14 cellular contexts compared by ENCODE assay signal in genomic region chr5:96093890-96094381, GRCh38.
DNase-seq lines count a peak whose midpoint lies in the region; FAIRE-seq and TF ChIP-seq lines count a peak whose summit lies in the region.
"Had no signal": no experiment of that assay in that cellular context is flagged by ENCODE, and none has a peak within 500 bp of the region (broad histone marks: within the 10 kb centered on the region; RNA-seq: fewer than 3 reads in every experiment).

No MANE protein-coding gene starts in this region.

- no peak for TF ChIP-seq POLR2A in H54 (IDR thresholded peaks at IDR 0.05; ENCODE audit: low read depth, low read length)

- no peaks in the 10 kb centered on the region for H3K4me1 Mint-ChIP-seq in mesothelial cell of epicardium
- H3K4me1 Mint-ChIP-seq: activated CD4-positive, alpha-beta T cell treated with anti-CD3 and anti-CD28 coated beads, Interleukin-2, amount 10 ng/mL, durations not matched to agents 24 days and 14 days; T-helper 17 cell had no signal

- no peaks in the 10 kb centered on the region for H3K9me3 ChIP-seq in BE2C
- H3K9me3 ChIP-seq: sigmoid colon had no signal

- TF ChIP-seq CTCF in RWPE1 (conservative IDR thresholded peaks at IDR 0.05; ENCODE audit: low read depth): no peak
- no peak for TF ChIP-seq CTCF in fibroblast of the aortic adventitia (IDR thresholded peaks at IDR 0.05; ENCODE audit: insufficient read depth, low read length)
- TF ChIP-seq CTCF in BE2C (IDR thresholded peaks at IDR 0.05; ENCODE audit: low read depth, low read length): no peak
- TF ChIP-seq CTCF in mesothelial cell of epicardium (IDR thresholded peaks at IDR 0.05; ENCODE audit: unreplicated experiment): no peak

- POLR2A ChIA-PET in RWPE1 (lab: Yijun Ruan, JAX; ENCODE audit: low non-redundant PET): interaction anchor here (1.1 kb wide), 1 partner anchor 133 kb away, joined by 4 read pairs; no protein-coding TSS in a partner anchor

- FAIRE-seq in H54 (lab: Jason Lieb, UNC): peak; percentile 62

- H3K36me3 Mint-ChIP-seq in mesothelial cell of epicardium: no peaks in the 10 kb centered on the region
- H3K36me3 Mint-ChIP-seq: CD8-positive, alpha-beta T cell had no signal

- no peaks in the 10 kb centered on the region for H3K4me1 ChIP-seq in BE2C
- H3K4me1 ChIP-seq: sigmoid colon had no signal

- DNase-seq in H54 (ENCODE audit: insufficient read length, low spot score) (peak; percentile 32), RWPE1 (ENCODE audit: low spot score) (peak; percentile 98), fibroblast of the aortic adventitia (ENCODE audit: low read depth) (peak; percentile 72), cerebellar nuclear complex (lab: John Stamatoyannopoulos, UW) (no peak), BE2C (no peak), mesothelial cell of epicardium (ENCODE audit: low spot score in 2 of 2, unreplicated experiment in 2 of 2) (no peak)
- no peak for DNase-seq in activated CD8-positive, alpha-beta memory T cell treated with anti-CD3 and anti-CD28 coated beads for 24 hours
- DNase-seq: activated CD4-positive, alpha-beta T cell treated with anti-CD3 and anti-CD28 coated beads, Interleukin-2, amount 10 ng/mL, durations not matched to agents 24 days and 14 days; CD8-positive, alpha-beta T cell; Kasumi-1; sigmoid colon; substantia nigra; T-helper 17 cell had no signal

- H3K27ac ChIP-seq in RWPE1 (peak overlapping the region; percentile 81; the same call in 1 of the 2 replicates), skin epidermis (peak overlapping the region in 17 of 21 experiments; percentile 10 to 82 (median 60))
- H3K27ac ChIP-seq: sigmoid colon had no signal

- no peak overlapping the region for H3K4me3 Mint-ChIP-seq in mesothelial cell of epicardium
- H3K4me3 Mint-ChIP-seq: activated CD4-positive, alpha-beta T cell treated with anti-CD3 and anti-CD28 coated beads, Interleukin-2, amount 10 ng/mL, durations not matched to agents 24 days and 14 days; CD8-positive, alpha-beta T cell; T-helper 17 cell had no signal

- H3K27ac Mint-ChIP-seq in mesothelial cell of epicardium: no peak overlapping the region
- H3K27ac Mint-ChIP-seq: activated CD4-positive, alpha-beta T cell treated with anti-CD3 and anti-CD28 coated beads, Interleukin-2, amount 10 ng/mL, durations not matched to agents 24 days and 14 days; CD8-positive, alpha-beta T cell; T-helper 17 cell had no signal

- no peaks in the 10 kb centered on the region for H3K27me3 ChIP-seq in BE2C
- H3K27me3 ChIP-seq: sigmoid colon had no signal

- CTCF ChIA-PET in RWPE1 (lab: Yijun Ruan, JAX): interaction anchor here (0.6 to 1.3 kb wide), 3 partner anchors 31 to 242 kb away, joined by 3 to 4 read pairs (median 3); no protein-coding TSS in a partner anchor

- H3K27me3 Mint-ChIP-seq in mesothelial cell of epicardium (ENCODE audit: low read depth): no peaks in the 10 kb centered on the region
- H3K27me3 Mint-ChIP-seq: activated CD4-positive, alpha-beta T cell treated with anti-CD3 and anti-CD28 coated beads, Interleukin-2, amount 10 ng/mL, durations not matched to agents 24 days and 14 days; T-helper 17 cell had no signal

- peaks cover 16% of the 10 kb centered on the region for H3K9me3 Mint-ChIP-seq in mesothelial cell of epicardium

- no peak overlapping the region for H3K4me3 ChIP-seq in fibroblast of the aortic adventitia (ENCODE audit: low read depth, low read length)
- no peak overlapping the region for H3K4me3 ChIP-seq in skin epidermis
- no peak overlapping the region for H3K4me3 ChIP-seq in BE2C (ENCODE audit: low read depth, low read length)
- H3K4me3 ChIP-seq: sigmoid colon had no signal

- no peaks in the 10 kb centered on the region for H3K36me3 ChIP-seq in BE2C
- H3K36me3 ChIP-seq: sigmoid colon had no signal

Comparison
In these comparisons a context has a peak if more than half of its experiments do, and no peak if none do; other contexts are left out.
1. DNase-seq: peak in H54 (single experiment), RWPE1 (single experiment) and fibroblast of the aortic adventitia (single experiment); none in cerebellar nuclear complex (0 of 2), BE2C (single experiment), activated CD8-positive, alpha-beta memory T cell treated with anti-CD3 and anti-CD28 coated beads for 24 hours (single experiment) and mesothelial cell of epicardium (0 of 2).